12 cellular contexts compared by ENCODE assay signal in the genomic region with DNA sequence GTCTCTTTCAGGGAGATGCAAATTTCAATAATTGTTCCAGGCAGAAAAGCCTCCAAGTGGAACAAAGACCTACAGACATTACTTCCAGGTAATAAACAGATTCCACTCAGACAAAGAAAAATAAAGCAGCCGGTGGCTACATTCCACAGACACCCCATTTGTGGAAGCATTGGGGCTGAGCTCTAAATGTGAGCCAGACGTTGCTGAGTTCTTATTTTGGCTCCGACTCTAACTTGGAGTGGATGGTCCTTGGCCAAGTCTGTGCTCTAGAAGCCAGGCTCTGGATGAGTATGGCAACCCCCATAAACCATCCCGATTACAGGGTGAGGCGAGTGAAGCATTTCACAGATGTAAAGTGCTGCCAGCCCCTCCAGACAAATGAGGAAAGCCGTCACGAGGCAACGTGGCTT. TPM values are rescaled to one million over a fixed set of nuclear protein-coding genes. Genes with fewer than 3 reads are reported as not detected.
A peak's percentile ranks its signal among the peaks of the same experiment; 100 is the strongest.
DNase-seq lines count a peak whose midpoint lies in the region; ATAC-seq and TF ChIP-seq lines count a peak whose summit lies in the region.
"Had no signal": no experiment of that assay in that cellular context is flagged by ENCODE, and none has a peak within 500 bp of the region (broad histone marks: within the 10 kb centered on the region; RNA-seq: fewer than 3 reads in every experiment).

No MANE protein-coding gene starts in this region.

- TF ChIP-seq CTCF in cardiac fibroblast (IDR thresholded peaks at IDR 0.05; ENCODE audit: low read depth, low read length) (no peak), left lung (IDR thresholded peaks at IDR 0.05) (no peak), transverse colon (IDR thresholded peaks at IDR 0.05) (no peak)

- H3K27ac ChIP-seq in left lung = peak overlapping the region in 1 of 2 donors; percentile 3
- peak overlapping the region; percentile 9 to 71 (median 54) for H3K27ac ChIP-seq in transverse colon
- H3K27ac ChIP-seq: 22Rv1, foreskin keratinocyte had no signal

- peak overlapping the region in 1 of 2 donors; percentile 15 for H3K4me3 ChIP-seq in cardiac fibroblast (replicated peaks in 1 of 2; ENCODE audit: low read depth in 2 of 2, low read length in 2 of 2)
- H3K4me3 ChIP-seq in left lung = no peak overlapping the region
- no peak overlapping the region for H3K4me3 ChIP-seq in transverse colon

- DNase-seq in DMS 273 (lab: John Stamatoyannopoulos, UW; ENCODE audit: unreplicated experiment) (peak; percentile 20), DMS 273 treated with DMSO at 0.1 percent for 48 hours (lab: John Stamatoyannopoulos, UW) (no peak), cardiac fibroblast (ENCODE audit: low read depth in 2 of 2) (peak; percentile 56 to 74), left lung (no peak), transverse colon (peak; percentile 33), HCEC 1CT (no peak)
- DNase-seq: foreskin keratinocyte; NK-92 treated with Interleukin-12 subunit alpha and Interleukin-12 subunit beta, amount 100 ng/mL, for 24 hours had no signal

- TF ChIP-seq POLR2A in transverse colon (IDR thresholded peaks at IDR 0.05) = no peak

- H3K36me3 ChIP-seq in left lung (no peaks in the 10 kb centered on the region), transverse colon (no peaks in the 10 kb centered on the region)

- ATAC-seq in left lung (peak; percentile 33), HG03565 (IDR thresholded peaks at IDR 0.05; ENCODE audit: unreplicated experiment) (no peak), GM21390 (IDR thresholded peaks at IDR 0.05; ENCODE audit: unreplicated experiment) (no peak)
- ATAC-seq: foreskin keratinocyte; stimulated activated memory B cell treated with anti-CD40 and anti-IgM and Interleukin-4, amounts not matched to agents 10 μg/mL and 1 μg/mL and 100 μg/mL, for 72 hours had no signal

- TF ChIP-seq EP300 in transverse colon (IDR thresholded peaks at IDR 0.05; ENCODE audit: low read depth) = no peak

- H3K9me3 ChIP-seq in left lung = no peaks in the 10 kb centered on the region
- no peaks in the 10 kb centered on the region for H3K9me3 ChIP-seq in transverse colon

- H3K27me3 ChIP-seq in left lung = no peaks in the 10 kb centered on the region
- no peaks in the 10 kb centered on the region for H3K27me3 ChIP-seq in transverse colon
- H3K27me3 ChIP-seq: foreskin keratinocyte had no signal

- 36 to 44% methylated on average over 3 to 8 of the region's 8 CpGs for WGBS in transverse colon (ENCODE audit: low coverage in 1 of 2), 2 donors

- in situ Hi-C loops in transverse colon (cut with MboI; ENCODE audit: low pct_ligation_motif_present in 1 of 4, low pct_unique_long_range_greater_than_20kb in 1 of 4, low sequenced_read_pairs in 3 of 4) = no loop called here

- intact Hi-C loops in left lung (cut with DNase I) = no loop called here
- intact Hi-C loops in transverse colon (cut with DNase I; ENCODE audit: low total_unique reads) = no loop called here

- H3K4me1 ChIP-seq in left lung = peaks cover 46 to 56% of the 10 kb centered on the region in 2 donors
- peaks cover 16 to 72% (median 60%) of the 10 kb centered on the region in 4 donors for H3K4me1 ChIP-seq in transverse colon

RNA-seq across cellular contexts. Expression of gene TRAM2, which starts 6.6 kb away (rescaled TPM):
- total RNA-seq in left lung (10 to 100 TPM; 30.5 to 38.4 TPM), transverse colon (10 to 100 TPM in 2 of 4 donors, 1 to 10 TPM in 2; 8.4 to 15.4 (median 11.7) TPM)

Comparison
In these comparisons a context has a peak if more than half of its experiments do, and no peak if none do; other contexts are left out.
1. DNase-seq: peak in DMS 273 (single experiment), cardiac fibroblast (2 of 2) and transverse colon (single experiment); none in DMS 273 treated with DMSO at 0.1 percent for 48 hours (single experiment), left lung (0 of 2) and HCEC 1CT (single experiment).